8 cellular contexts compared by ENCODE assay signal in genomic region chr15:99450896-99451358, GRCh38.
A peak's percentile ranks its signal among the peaks of the same experiment; 100 is the strongest.
DNase-seq lines count a peak whose midpoint lies in the region; ATAC-seq and TF ChIP-seq lines count a peak whose summit lies in the region.

No MANE protein-coding gene starts in this region.

- H3K9me3 ChIP-seq in stomach = no peaks in the 10 kb centered on the region

- H3K27me3 ChIP-seq in stomach = no peaks in the 10 kb centered on the region

- ATAC-seq in HG02870 (IDR thresholded peaks at IDR 0.05; ENCODE audit: unreplicated experiment) = peak; percentile 46
- ATAC-seq in activated CD4-positive, CD25-positive, alpha-beta regulatory T cell treated with anti-CD3 and anti-CD28 coated beads, Interleukin-2, amount 50 U/mL, for 24 hours = peak; percentile 21 to 57

- intact Hi-C loops in stomach (cut with DNase I; ENCODE audit: low total_unique reads) = no loop called here

- no peak for TF ChIP-seq CTCF in stomach (IDR thresholded peaks at IDR 0.05)

- no peak overlapping the region for H3K4me3 ChIP-seq in stomach

- 39 to 70% (median 61%) methylated on average over 14 of the region's 14 CpGs for WGBS in stomach, 5 donors

- peaks cover 41 to 54% (median 44%) of the 10 kb centered on the region in 4 donors for H3K4me1 ChIP-seq in stomach

- TF ChIP-seq POLR2A in stomach (IDR thresholded peaks at IDR 0.05) = no peak

- peak; percentile 43 for DNase-seq in central memory CD4-positive, alpha-beta T cell
- DNase-seq in mucosa of gallbladder (ENCODE audit: low spot score) (peak; percentile 70), stomach (peak; percentile 46), NCI-H128 (lab: John Stamatoyannopoulos, UW; ENCODE audit: unreplicated experiment) (no peak), NCI-H1092 treated with DMSO at 0.1 percent for 48 hours (lab: John Stamatoyannopoulos, UW) (no peak), ecto neural progenitor cell (ENCODE audit: low spot score) (no peak)

- no peak for TF ChIP-seq EP300 in stomach (IDR thresholded peaks at IDR 0.05)

- no peaks in the 10 kb centered on the region for H3K36me3 ChIP-seq in stomach

- peak overlapping the region in 4 of 5 donors; percentile 82 to 87 (median 86) for H3K27ac ChIP-seq in stomach

Comparison
In these comparisons a context has a peak if more than half of its experiments do, and no peak if none do; other contexts are left out.
1. DNase-seq: peak in central memory CD4-positive, alpha-beta T cell (single experiment), mucosa of gallbladder (single experiment) and stomach (single experiment); none in NCI-H128 (single experiment), NCI-H1092 treated with DMSO at 0.1 percent for 48 hours (single experiment) and ecto neural progenitor cell (single experiment).